1 cellular context compared by ENCODE assay signal in the genomic region with DNA sequence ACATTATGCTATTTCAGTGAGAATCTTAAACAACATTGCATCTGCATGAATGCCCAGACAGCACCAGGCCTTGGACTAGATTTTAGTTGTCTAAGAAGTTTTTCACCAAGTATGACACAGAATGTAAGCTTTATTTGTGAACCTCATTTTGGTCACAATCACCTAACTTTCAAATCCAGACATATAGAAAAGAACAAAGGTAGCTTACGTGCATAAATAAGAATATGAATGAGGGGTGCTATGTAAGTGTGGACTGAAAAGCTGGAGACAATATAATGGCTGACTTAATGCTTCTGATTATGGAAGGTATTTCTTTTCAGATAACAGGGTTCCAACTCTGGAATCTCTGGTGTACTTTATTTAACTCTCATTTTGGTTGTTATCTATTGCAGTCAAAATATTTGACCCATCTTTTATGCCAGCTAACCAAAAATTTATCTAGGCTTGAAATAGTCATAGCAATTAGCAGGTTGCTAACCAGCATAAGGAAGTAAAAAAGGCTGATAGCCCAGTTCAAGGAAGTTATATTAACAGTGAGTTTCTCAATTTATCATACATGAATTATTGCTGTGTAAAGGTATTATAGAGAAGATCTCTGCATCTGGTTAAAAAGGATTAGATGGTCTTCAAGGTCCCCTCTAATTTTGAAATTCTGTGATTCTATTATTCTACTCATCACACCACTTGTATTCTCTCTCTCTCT.
A peak's percentile ranks its signal among the peaks of the same experiment; 100 is the strongest.
TF ChIP-seq lines count a peak whose summit lies in the region.

No MANE protein-coding gene starts in this region.

TF ChIP-seq in HepG2, 621 proteins besides CTCF, POLR2A, EP300 and RAD21:
- TF ChIP-seq RBM22 (optimal IDR thresholded peaks at IDR 0.05; ENCODE audit: low read length) (peak; percentile 52), ZNF615 (CRISPR knock-in tag; IDR thresholded peaks at IDR 0.05; ENCODE audit: borderline replicate concordance) (no peak)
